In the genomic region with DNA sequence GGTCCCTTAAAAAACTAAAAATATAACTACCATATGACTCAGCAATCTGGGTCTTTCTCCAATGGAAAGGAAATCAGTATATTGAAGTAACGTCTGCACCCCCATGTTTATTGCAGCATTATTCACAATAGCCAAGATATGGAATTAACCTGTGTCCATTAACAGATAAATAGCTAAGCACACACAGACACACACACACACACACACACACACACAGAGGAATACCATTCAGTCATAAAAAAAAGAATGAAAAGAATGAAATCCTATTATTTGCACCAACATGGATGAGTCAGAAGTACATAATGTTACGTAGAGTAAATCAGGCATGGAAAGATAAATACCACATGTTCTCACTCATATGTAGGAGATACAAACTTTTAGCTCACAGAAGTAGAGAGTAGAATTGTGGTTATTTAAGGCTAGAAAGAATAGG, we compare ENCODE assay signal across 12 cellular contexts. TPM values are rescaled to one million over a fixed set of nuclear protein-coding genes. Genes with fewer than 3 reads are reported as not detected.
A peak's percentile ranks its signal among the peaks of the same experiment; 100 is the strongest.
DNase-seq lines count a peak whose midpoint lies in the region; ATAC-seq lines count a peak whose summit lies in the region.
"Had no signal": no experiment of that assay in that cellular context is flagged by ENCODE, and none has a peak within 500 bp of the region (broad histone marks: within the 10 kb centered on the region; RNA-seq: fewer than 3 reads in every experiment).

No MANE protein-coding gene starts in this region.

- peaks cover 47% of the 10 kb centered on the region for H3K36me3 Mint-ChIP-seq in activated T-cell treated with anti-CD3 and anti-CD28 coated beads, Interleukin-2, amount 50 U/mL, for 24 hours (ENCODE audit: low read depth)
- peaks cover 63% of the 10 kb centered on the region for H3K36me3 Mint-ChIP-seq in activated naive CD8-positive, alpha-beta T cell treated with anti-CD3 and anti-CD28 coated beads, Interleukin-2, amount 10 ng/mL, durations not matched to agents 7 days and 5 days
- H3K36me3 Mint-ChIP-seq in stimulated activated naive CD8-positive, alpha-beta T cell treated with anti-CD3 and anti-CD28 coated beads, Interleukin-15, Interleukin-2, amounts not matched to agents 100 ng/mL and 50 ng/mL, for 24 hours (ENCODE audit: low read depth) = peaks cover 84% of the 10 kb centered on the region

- DNase-seq in activated T-cell treated with anti-CD3 and anti-CD28 coated beads, Interleukin-2, amount 50 U/mL, for 24 hours = no peak
- DNase-seq in activated T-cell treated with anti-CD3 and anti-CD28 coated beads, Interleukin-2, amount 50 U/mL, for 48 hours = no peak
- no peak for DNase-seq in activated naive CD8-positive, alpha-beta T cell treated with anti-CD3 and anti-CD28 coated beads, Interleukin-2, amount 10 ng/mL, durations not matched to agents 7 days and 5 days
- peak; percentile 42 for DNase-seq in foreskin melanocyte
- DNase-seq in NCI-H2107 treated with DMSO at 0.1 percent for 48 hours (lab: John Stamatoyannopoulos, UW; ENCODE audit: unreplicated experiment) = no peak
- DNase-seq in D341Med (ENCODE audit: low spot score) = no peak
- DNase-seq: hypothalamus, NCI-H1694 treated with DMSO at 0.1 percent for 48 hours, nephron progenitor cell had no signal

- peaks cover 36% of the 10 kb centered on the region for H3K4me1 Mint-ChIP-seq in activated T-cell treated with anti-CD3 and anti-CD28 coated beads, Interleukin-2, amount 50 U/mL, for 24 hours (ENCODE audit: low read depth)
- H3K4me1 Mint-ChIP-seq in activated naive CD8-positive, alpha-beta T cell treated with anti-CD3 and anti-CD28 coated beads, Interleukin-2, amount 10 ng/mL, durations not matched to agents 7 days and 5 days = peaks cover 61% of the 10 kb centered on the region
- peaks cover 68% of the 10 kb centered on the region for H3K4me1 Mint-ChIP-seq in stimulated activated naive CD8-positive, alpha-beta T cell treated with anti-CD3 and anti-CD28 coated beads, Interleukin-15, Interleukin-2, amounts not matched to agents 100 ng/mL and 50 ng/mL, for 24 hours (ENCODE audit: low read depth)
- H3K4me1 Mint-ChIP-seq: nephron progenitor cell had no signal

- H3K4me3 Mint-ChIP-seq in activated T-cell treated with anti-CD3 and anti-CD28 coated beads, Interleukin-2, amount 50 U/mL, for 24 hours = peak overlapping the region; percentile 66
- H3K4me3 Mint-ChIP-seq in activated naive CD8-positive, alpha-beta T cell treated with anti-CD3 and anti-CD28 coated beads, Interleukin-2, amount 10 ng/mL, durations not matched to agents 7 days and 5 days = peak overlapping the region; percentile 84
- peak overlapping the region; percentile 85 for H3K4me3 Mint-ChIP-seq in stimulated activated naive CD8-positive, alpha-beta T cell treated with anti-CD3 and anti-CD28 coated beads, Interleukin-15, Interleukin-2, amounts not matched to agents 100 ng/mL and 50 ng/mL, for 24 hours
- H3K4me3 Mint-ChIP-seq: nephron progenitor cell had no signal

- H3K27me3 Mint-ChIP-seq in activated T-cell treated with anti-CD3 and anti-CD28 coated beads, Interleukin-2, amount 50 U/mL, for 24 hours = peaks cover 12% of the 10 kb centered on the region
- H3K27me3 Mint-ChIP-seq in activated naive CD8-positive, alpha-beta T cell treated with anti-CD3 and anti-CD28 coated beads, Interleukin-2, amount 10 ng/mL, durations not matched to agents 7 days and 5 days = no peaks in the 10 kb centered on the region
- no peaks in the 10 kb centered on the region for H3K27me3 Mint-ChIP-seq in stimulated activated naive CD8-positive, alpha-beta T cell treated with anti-CD3 and anti-CD28 coated beads, Interleukin-15, Interleukin-2, amounts not matched to agents 100 ng/mL and 50 ng/mL, for 24 hours

- POLR2A ChIA-PET in activated naive CD8-positive, alpha-beta T cell treated with anti-CD3 and anti-CD28 coated beads, Interleukin-2, amount 10 ng/mL, durations not matched to agents 7 days and 5 days (lab: Charles Lee) = interaction anchor here (0.6 to 5.5 kb wide), 17 partner anchors 11 to 729 kb away, joined by 3 to 87 read pairs (median 4); partner anchors contain the start of genes CD69, GABARAPL1 and KLRC4

- H3K9me3 Mint-ChIP-seq in activated T-cell treated with anti-CD3 and anti-CD28 coated beads, Interleukin-2, amount 50 U/mL, for 24 hours = peaks cover 1% of the 10 kb centered on the region
- H3K9me3 Mint-ChIP-seq in activated naive CD8-positive, alpha-beta T cell treated with anti-CD3 and anti-CD28 coated beads, Interleukin-2, amount 10 ng/mL, durations not matched to agents 7 days and 5 days = no peaks in the 10 kb centered on the region
- H3K9me3 Mint-ChIP-seq in stimulated activated naive CD8-positive, alpha-beta T cell treated with anti-CD3 and anti-CD28 coated beads, Interleukin-15, Interleukin-2, amounts not matched to agents 100 ng/mL and 50 ng/mL, for 24 hours = peaks cover 4% of the 10 kb centered on the region

- peak; percentile 43 for ATAC-seq in activated naive CD8-positive, alpha-beta T cell treated with anti-CD3 and anti-CD28 coated beads, Interleukin-2, amount 10 ng/mL, durations not matched to agents 7 days and 5 days (ENCODE audit: low read depth)
- no peak for ATAC-seq in GM18873 (IDR thresholded peaks at IDR 0.05; ENCODE audit: low FRiP score, unreplicated experiment)

- H3K27ac Mint-ChIP-seq in activated T-cell treated with anti-CD3 and anti-CD28 coated beads, Interleukin-2, amount 50 U/mL, for 24 hours = peak overlapping the region; percentile 85
- H3K27ac Mint-ChIP-seq in activated naive CD8-positive, alpha-beta T cell treated with anti-CD3 and anti-CD28 coated beads, Interleukin-2, amount 10 ng/mL, durations not matched to agents 7 days and 5 days = peak overlapping the region; percentile 88
- H3K27ac Mint-ChIP-seq in stimulated activated naive CD8-positive, alpha-beta T cell treated with anti-CD3 and anti-CD28 coated beads, Interleukin-15, Interleukin-2, amounts not matched to agents 100 ng/mL and 50 ng/mL, for 24 hours = peak overlapping the region; percentile 93
- H3K27ac Mint-ChIP-seq: nephron progenitor cell had no signal

RNA-seq across cellular contexts. Expression of gene KLRK1, which starts 4.6 kb away (rescaled TPM):
- 100 to 1,000 TPM; 319 to 355 TPM for total RNA-seq in activated naive CD8-positive, alpha-beta T cell treated with anti-CD3 and anti-CD28 coated beads, Interleukin-2, amount 10 ng/mL, durations not matched to agents 7 days and 5 days

RNA-seq across cellular contexts. Expression of gene KLRC4, which starts 24.4 kb away (rescaled TPM):
- 10 to 100 TPM; 37.8 to 38.4 TPM for total RNA-seq in activated naive CD8-positive, alpha-beta T cell treated with anti-CD3 and anti-CD28 coated beads, Interleukin-2, amount 10 ng/mL, durations not matched to agents 7 days and 5 days

RNA-seq across cellular contexts. Expression of gene KLRC3, which starts 35.2 kb away (rescaled TPM):
- total RNA-seq in activated naive CD8-positive, alpha-beta T cell treated with anti-CD3 and anti-CD28 coated beads, Interleukin-2, amount 10 ng/mL, durations not matched to agents 7 days and 5 days = 1 to 10 TPM; 3.0 to 5.6 TPM
- total RNA-seq: subcutaneous adipose tissue had no signal

RNA-seq across cellular contexts. Expression of gene KLRC2, which starts 50.6 kb away (rescaled TPM):
- total RNA-seq in activated naive CD8-positive, alpha-beta T cell treated with anti-CD3 and anti-CD28 coated beads, Interleukin-2, amount 10 ng/mL, durations not matched to agents 7 days and 5 days = 1 to 10 TPM; 4.4 to 7.9 TPM
